In genomic region chr13:49936085-49936942, GRCh38 we compare ENCODE assay signal across 8 cellular contexts. TPM values are rescaled to one million over a fixed set of nuclear protein-coding genes. Genes with fewer than 3 reads are reported as not detected.
DNase-seq lines count a peak whose midpoint lies in the region; ATAC-seq and TF ChIP-seq lines count a peak whose summit lies in the region.

SPRYD7 (minus strand) TSS chr13:49936340; CDS start chr13:49936235, 105 bp downstream.

- H3K36me3 ChIP-seq in smooth muscle cell (ENCODE audit: low read depth): no peaks in the 10 kb centered on the region

- DNase-seq in AG10803 (ENCODE audit: low read depth) (peak; percentile 98), NCI-H2227 (lab: John Stamatoyannopoulos, UW; ENCODE audit: unreplicated experiment) (peak; percentile 95), cardiac fibroblast (ENCODE audit: low read depth in 2 of 2) (peak; percentile 99), immature natural killer cell (peak; percentile 96 to 97 (median 96)), smooth muscle cell (lab: John Stamatoyannopoulos, UW; ENCODE audit: unreplicated experiment) (peak; percentile 95)

- no peaks in the 10 kb centered on the region for H3K27me3 ChIP-seq in smooth muscle cell (ENCODE audit: low read depth)

- peaks cover 19 to 21% of the 10 kb centered on the region in 2 donors for H3K4me1 Mint-ChIP-seq in immature natural killer cell

- peak within 1 kb of the TSS; percentile 96 for H2AFZ ChIP-seq in smooth muscle cell (ENCODE audit: low read depth)

- peak within 1 kb of the TSS; percentile 86 to 93 (median 89) for H3K27ac Mint-ChIP-seq in immature natural killer cell

- H3K9ac ChIP-seq in smooth muscle cell (ENCODE audit: low read depth): peak within 1 kb of the TSS; percentile 81

- peaks cover 6 to 12% (median 6%) of the 10 kb centered on the region in 3 donors for H3K27me3 Mint-ChIP-seq in immature natural killer cell (ENCODE audit: low read depth in 3 of 3)

- H3K9me3 ChIP-seq in smooth muscle cell (replicated peaks; ENCODE audit: low read depth): no peaks in the 10 kb centered on the region

- peak; percentile 99 for ATAC-seq in HG03175 (IDR thresholded peaks at IDR 0.05; ENCODE audit: unreplicated experiment)

- H3F3A ChIP-seq in smooth muscle cell (ENCODE audit: low read depth): no peaks in the 10 kb centered on the region

- peak within 1 kb of the TSS; percentile 94 for H3K4me2 ChIP-seq in smooth muscle cell

- peaks cover 0 to 3% (median 0%) of the 10 kb centered on the region in 3 donors for H3K36me3 Mint-ChIP-seq in immature natural killer cell

- H3K4me3 ChIP-seq in AG10803 (ENCODE audit: low read length): peak within 1 kb of the TSS; percentile 92
- H3K4me3 ChIP-seq in WI38 (ENCODE audit: low read depth, low read length): peak within 1 kb of the TSS; percentile 76
- peak within 1 kb of the TSS; percentile 92 to 95 for H3K4me3 ChIP-seq in cardiac fibroblast (replicated peaks in 1 of 2; ENCODE audit: low read depth in 2 of 2, low read length in 2 of 2)
- H3K4me3 ChIP-seq in smooth muscle cell: peak within 1 kb of the TSS; percentile 91

- H4K20me1 ChIP-seq in smooth muscle cell (ENCODE audit: low read depth): peaks cover 18% of the 10 kb centered on the region

- H3K4me1 ChIP-seq in smooth muscle cell (ENCODE audit: low read depth): peaks cover 10% of the 10 kb centered on the region

- in situ Hi-C loops in GM18951 (cut with MboI; ENCODE audit: low sequenced_read_pairs, unreplicated experiment): no loop called here

- peak; percentile 81 for TF ChIP-seq POLR2A in GM18951 (IDR thresholded peaks at IDR 0.05; ENCODE audit: extremely low read depth, insufficient read depth, insufficient read length)

- peaks cover 18% of the 10 kb centered on the region for H3K79me2 ChIP-seq in smooth muscle cell (ENCODE audit: low read depth)

- H3K9me3 Mint-ChIP-seq in immature natural killer cell: no peaks in the 10 kb centered on the region

- H3K27ac ChIP-seq in smooth muscle cell (ENCODE audit: low read depth): peak within 1 kb of the TSS; percentile 64

- WGBS in smooth muscle cell (ENCODE audit: low lambda C conversion rate): 2% methylated on average over 47 of the region's 65 CpGs

- TF ChIP-seq CTCF in AG10803 (conservative IDR thresholded peaks at IDR 0.05; ENCODE audit: low read length) (peak; percentile 72), WI38 (IDR thresholded peaks at IDR 0.05; ENCODE audit: low read depth, low read length) (peak; percentile 74), cardiac fibroblast (IDR thresholded peaks at IDR 0.05; ENCODE audit: low read depth, low read length) (peak; percentile 89), smooth muscle cell (IDR thresholded peaks at IDR 0.05; ENCODE audit: borderline replicate concordance, insufficient read depth, poor library complexity, severe bottlenecking) (peak; percentile 83)

- peak within 1 kb of the TSS; percentile 94 to 99 (median 96) for H3K4me3 Mint-ChIP-seq in immature natural killer cell

RNA-seq across cellular contexts. Expression of gene SPRYD7, which starts in this region (rescaled TPM):
- polyA plus RNA-seq in immature natural killer cell (1 to 10 TPM; 3.2 to 4.3 (median 4.3) TPM), smooth muscle cell (15.8 and 16.1 TPM in 2 replicates)
- 8.1 and 13.2 TPM in 2 replicates for total RNA-seq in smooth muscle cell

Comparison
In these comparisons a context has a peak if more than half of its experiments do, and no peak if none do; other contexts are left out.
1. Peak in every context shown above with its lines: DNase-seq, ATAC-seq, H3K4me3 ChIP-seq and H3K27ac ChIP-seq.